ENCODE assay signal across 29 cellular contexts in genomic region chr12:4826909-4827308, GRCh38.
DNase-seq lines count a peak whose midpoint lies in the region; ATAC-seq and TF ChIP-seq lines count a peak whose summit lies in the region.
"Had no signal": no experiment of that assay in that cellular context is flagged by ENCODE, and none has a peak within 500 bp of the region (broad histone marks: within the 10 kb centered on the region; RNA-seq: fewer than 3 reads in every experiment).

No MANE protein-coding gene starts in this region.

- no peaks in the 10 kb centered on the region for H3K27me3 Mint-ChIP-seq in activated CD4-positive, alpha-beta T cell treated with anti-CD3 and anti-CD28 coated beads, Interleukin-2, amount 10 ng/mL, durations not matched to agents 7 days and 5 days
- H3K27me3 Mint-ChIP-seq in CD8-positive, alpha-beta T cell (ENCODE audit: low read depth) = no peaks in the 10 kb centered on the region
- H3K27me3 Mint-ChIP-seq in T-helper 17 cell = no peaks in the 10 kb centered on the region
- no peaks in the 10 kb centered on the region for H3K27me3 Mint-ChIP-seq in memory B cell
- H3K27me3 Mint-ChIP-seq: brain; naive thymus-derived CD4-positive, alpha-beta T cell had no signal

- POLR2A ChIA-PET in activated CD4-positive, alpha-beta T cell treated with anti-CD3 and anti-CD28 coated beads, Interleukin-2, amount 10 ng/mL, durations not matched to agents 7 days and 5 days (lab: Charles Lee) = no interaction called here
- POLR2A ChIA-PET in CD8-positive, alpha-beta T cell (lab: Charles Lee) = no interaction called here

- H3K4me1 Mint-ChIP-seq in activated CD4-positive, alpha-beta T cell treated with anti-CD3 and anti-CD28 coated beads, Interleukin-2, amount 10 ng/mL, durations not matched to agents 7 days and 5 days = peaks cover 74% of the 10 kb centered on the region
- peaks cover 60% of the 10 kb centered on the region for H3K4me1 Mint-ChIP-seq in CD8-positive, alpha-beta T cell (ENCODE audit: low read depth)
- H3K4me1 Mint-ChIP-seq in T-helper 17 cell = peaks cover 46% of the 10 kb centered on the region
- peaks cover 60% of the 10 kb centered on the region for H3K4me1 Mint-ChIP-seq in memory B cell

- H3K4me1 ChIP-seq in CD8-positive, alpha-beta T cell (ENCODE audit: insufficient read depth, low read length) = peaks cover 50% of the 10 kb centered on the region
- H3K4me1 ChIP-seq: Caco-2, psoas muscle, SJSA1, tibial artery had no signal

- DNase-seq in activated CD4-positive, alpha-beta T cell treated with anti-CD3 and anti-CD28 coated beads, Interleukin-2, amount 10 ng/mL, durations not matched to agents 7 days and 5 days = no peak
- no peak for DNase-seq in activated CD4-positive, alpha-beta T cell treated with anti-CD3 and anti-CD28 coated beads for 4 hours
- no peak for DNase-seq in CD8-positive, alpha-beta T cell
- DNase-seq in T-helper 17 cell = no peak
- DNase-seq in memory B cell (ENCODE audit: low spot score in 2 of 2) = no peak
- DNase-seq in HCEC 1CT = no peak
- DNase-seq in caudate nucleus (lab: John Stamatoyannopoulos, UW) = no peak
- DNase-seq: activated CD4-positive, alpha-beta T cell treated with anti-CD3 and anti-CD28 coated beads, Interleukin-2, amount 50 U/mL, for 4 hours; activated gamma-delta T cell; Caco-2; DMS79; KBM-7; left ventricle myocardium superior; naive thymus-derived CD4-positive, alpha-beta T cell; NCI-H1417 treated with DMSO at 0.1 percent for 48 hours; NCI-H2081 treated with DMSO at 0.1 percent for 48 hours; NCI-H345; NCI-H774; occipital lobe; psoas muscle; RPMI8226; stimulated activated CD4-positive, alpha-beta T cell treated with anti-CD3 and anti-CD28 coated beads, Interleukin-15, amount 100 ng/mL, for 24 hours; stimulated activated naive CD8-positive, alpha-beta T cell treated with anti-CD3 and anti-CD28 coated beads, Interleukin-15, Interleukin-2, amounts not matched to agents 100 U/mL and 50 U/mL, for 24 hours; tibial artery had no signal

- TF ChIP-seq CTCF in CD8-positive, alpha-beta T cell (IDR thresholded peaks at IDR 0.05) = no peak

- no peak overlapping the region for H3K27ac ChIP-seq in CD8-positive, alpha-beta T cell (ENCODE audit: low read depth, low read length)
- H3K27ac ChIP-seq in caudate nucleus (ENCODE audit: low read depth, low read length) = no peak overlapping the region
- H3K27ac ChIP-seq: psoas muscle, SJSA1, tibial artery, VCaP had no signal

- intact Hi-C loops in CD8-positive, alpha-beta T cell (cut with DNase I, micrococcal nuclease) = no loop called here

- H3K27ac Mint-ChIP-seq in activated CD4-positive, alpha-beta T cell treated with anti-CD3 and anti-CD28 coated beads, Interleukin-2, amount 10 ng/mL, durations not matched to agents 7 days and 5 days = peak overlapping the region; percentile 84
- peak overlapping the region; percentile 18 for H3K27ac Mint-ChIP-seq in CD8-positive, alpha-beta T cell
- peak overlapping the region; percentile 87 for H3K27ac Mint-ChIP-seq in T-helper 17 cell
- peak overlapping the region; percentile 81 for H3K27ac Mint-ChIP-seq in memory B cell
- H3K27ac Mint-ChIP-seq: brain had no signal

- H3K4me3 Mint-ChIP-seq in activated CD4-positive, alpha-beta T cell treated with anti-CD3 and anti-CD28 coated beads, Interleukin-2, amount 10 ng/mL, durations not matched to agents 7 days and 5 days = no peak overlapping the region
- no peak overlapping the region for H3K4me3 Mint-ChIP-seq in CD8-positive, alpha-beta T cell
- H3K4me3 Mint-ChIP-seq in T-helper 17 cell (no peak overlapping the region), memory B cell (peak overlapping the region; percentile 28)

- CTCF ChIA-PET in activated CD4-positive, alpha-beta T cell treated with anti-CD3 and anti-CD28 coated beads, Interleukin-2, amount 10 ng/mL, durations not matched to agents 7 days and 5 days (lab: Charles Lee) = no interaction called here
- CTCF ChIA-PET in CD8-positive, alpha-beta T cell (lab: Charles Lee) = no interaction called here

- H3K36me3 Mint-ChIP-seq in activated CD4-positive, alpha-beta T cell treated with anti-CD3 and anti-CD28 coated beads, Interleukin-2, amount 10 ng/mL, durations not matched to agents 7 days and 5 days (ENCODE audit: low read depth) = peaks cover 31% of the 10 kb centered on the region
- no peaks in the 10 kb centered on the region for H3K36me3 Mint-ChIP-seq in CD8-positive, alpha-beta T cell
- H3K36me3 Mint-ChIP-seq in T-helper 17 cell (ENCODE audit: low read depth) (no peaks in the 10 kb centered on the region), memory B cell (no peaks in the 10 kb centered on the region)

- H3K4me3 ChIP-seq in CD8-positive, alpha-beta T cell (ENCODE audit: low read depth, low read length) = no peak overlapping the region
- H3K4me3 ChIP-seq: psoas muscle, SJSA1, tibial artery had no signal

- no peaks in the 10 kb centered on the region for H3K27me3 ChIP-seq in CD8-positive, alpha-beta T cell (ENCODE audit: insufficient read depth, low read length)

- H3K9me3 ChIP-seq in CD8-positive, alpha-beta T cell (ENCODE audit: low read length) = no peaks in the 10 kb centered on the region
- H3K9me3 ChIP-seq in T-helper 17 cell (ENCODE audit: control insufficient read depth, low read length, poor library complexity, severe bottlenecking) = no peaks in the 10 kb centered on the region
- H3K9me3 ChIP-seq: Caco-2, psoas muscle, SJSA1, tibial artery had no signal

- ATAC-seq in CD8-positive, alpha-beta T cell = no peak
- ATAC-seq in T-helper 17 cell (no peak), memory B cell (ENCODE audit: low read depth) (no peak), HG03025 (IDR thresholded peaks at IDR 0.05; ENCODE audit: low FRiP score, unreplicated experiment) (no peak)
- ATAC-seq: HCT116; left ventricle myocardium superior; naive thymus-derived CD4-positive, alpha-beta T cell; psoas muscle; stimulated activated naive CD8-positive, alpha-beta T cell treated with anti-CD3 and anti-CD28 coated beads, Interleukin-15, Interleukin-2, amounts not matched to agents 100 U/mL and 50 U/mL, for 24 hours had no signal

- no peaks in the 10 kb centered on the region for H3K9me3 Mint-ChIP-seq in activated CD4-positive, alpha-beta T cell treated with anti-CD3 and anti-CD28 coated beads, Interleukin-2, amount 10 ng/mL, durations not matched to agents 7 days and 5 days
- H3K9me3 Mint-ChIP-seq in CD8-positive, alpha-beta T cell = no peaks in the 10 kb centered on the region
- peaks cover 2% of the 10 kb centered on the region for H3K9me3 Mint-ChIP-seq in memory B cell
- H3K9me3 Mint-ChIP-seq: brain had no signal

- no peaks in the 10 kb centered on the region for H3K36me3 ChIP-seq in CD8-positive, alpha-beta T cell (ENCODE audit: insufficient read depth, low read length)
- H3K36me3 ChIP-seq: SJSA1, tibial artery had no signal

Comparison
In these comparisons a context has a peak if more than half of its experiments do, and no peak if none do; other contexts are left out.
1. H3K27ac Mint-ChIP-seq: peak in every context shown above with its lines; median percentile 87 in T-helper 17 cell; 84 in activated CD4-positive, alpha-beta T cell treated with anti-CD3 and anti-CD28 coated beads, Interleukin-2, amount 10 ng/mL, durations not matched to agents 7 days and 5 days; 81 in memory B cell; 18 in CD8-positive, alpha-beta T cell.